7 cellular contexts compared by ENCODE assay signal in the genomic region with DNA sequence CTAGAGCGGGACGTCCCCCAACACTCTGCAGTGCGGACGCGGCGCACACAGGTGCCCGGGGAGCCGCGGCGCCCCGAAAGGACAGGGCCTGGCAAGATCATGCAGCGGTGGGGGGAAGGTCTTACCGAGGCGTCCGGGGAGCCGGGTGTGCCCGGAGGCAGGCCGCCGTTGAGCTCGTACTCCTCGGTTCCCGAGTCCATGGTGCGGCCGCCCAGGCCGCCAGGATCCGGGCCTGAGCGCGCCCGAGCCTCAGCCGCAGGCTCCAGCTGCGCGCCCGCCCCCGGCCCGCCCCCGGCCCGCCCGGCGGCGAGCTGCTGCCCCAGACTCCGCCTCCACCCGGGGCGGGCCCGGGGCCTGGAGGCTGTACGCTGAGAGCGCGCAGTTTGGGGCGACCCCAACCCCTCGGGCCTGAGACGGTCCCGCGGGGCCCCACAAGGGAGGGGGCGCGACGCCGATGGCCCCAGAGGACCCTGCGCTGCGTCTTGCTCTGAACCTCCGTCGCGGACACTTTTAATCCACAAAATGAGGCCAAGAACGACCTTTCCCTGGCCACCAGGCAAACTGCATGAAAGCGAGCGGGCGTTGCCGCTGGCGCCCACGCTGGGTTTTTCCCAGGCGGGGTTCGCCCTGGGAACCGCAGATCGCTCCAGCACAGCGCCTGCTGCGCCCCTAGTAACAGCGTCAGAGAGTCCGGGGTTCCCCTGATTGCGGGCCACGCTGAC. TPM values are rescaled to one million over a fixed set of nuclear protein-coding genes. Genes with fewer than 3 reads are reported as not detected.
DNase-seq lines count a peak whose midpoint lies in the region; ATAC-seq, FAIRE-seq and TF ChIP-seq lines count a peak whose summit lies in the region.

NINJ1 (minus strand) TSS at position 234 of the 722 bp plus-strand sequence; CDS start at position 200, 34 bp downstream.

- H3K27me3 ChIP-seq in bronchial epithelial cell (ENCODE audit: control insufficient read depth, insufficient read depth, low read length): no peaks in the 10 kb centered on the region

- no peaks in the 10 kb centered on the region for H3K36me3 Mint-ChIP-seq in WTC11

- DNase-seq in GM12864 (ENCODE audit: low read depth) (peak; percentile 45), LNCaP clone FGC (ENCODE audit: low read depth) (no peak), WTC11 (ENCODE audit: low spot score) (peak; percentile 62), bronchial epithelial cell (ENCODE audit: low read depth) (peak; percentile 75), kidney (peak; percentile 91)
- DNase-seq in stimulated activated CD4-positive, alpha-beta T cell treated with anti-CD3 and anti-CD28 coated beads, Interleukin-15, amount 100 ng/mL, for 48 hours (ENCODE audit: low read depth in 2 of 2): peak; percentile 63 to 79

- H3K36me3 ChIP-seq in bronchial epithelial cell (ENCODE audit: control insufficient read depth, insufficient read depth, low read length) (peaks cover 7% of the 10 kb centered on the region), kidney (ENCODE audit: control insufficient read depth in 1 of 2, insufficient read depth in 2 of 2, low read length in 2 of 2) (no peaks in the 10 kb centered on the region)

- H3K9me3 ChIP-seq in kidney (ENCODE audit: control insufficient read depth in 1 of 2, low read length in 2 of 2): no peaks in the 10 kb centered on the region

- peaks cover 20% of the 10 kb centered on the region for H3K27me3 Mint-ChIP-seq in WTC11 (ENCODE audit: low read depth)

- peak within 1 kb of the TSS; percentile 81 to 97 for H3K9ac ChIP-seq in kidney (ENCODE audit: low read length in 2 of 2)

- TF ChIP-seq CTCF in GM12864 (IDR thresholded peaks at IDR 0.05; ENCODE audit: low read depth, low read length, missing control alignments) (peak; percentile 2), LNCaP clone FGC (IDR thresholded peaks at IDR 0.05; ENCODE audit: control insufficient read depth, extremely low read depth, insufficient read depth) (no peak), WTC11 (IDR thresholded peaks at IDR 0.05) (no peak), bronchial epithelial cell (IDR thresholded peaks at IDR 0.05; ENCODE audit: insufficient read depth, low read length, severe bottlenecking) (no peak), kidney (IDR thresholded peaks at IDR 0.05; ENCODE audit: borderline replicate concordance, extremely low read depth, insufficient read depth) (no peak)

- FAIRE-seq in bronchial epithelial cell (lab: Jason Lieb, UNC): no peak
- FAIRE-seq in kidney (lab: Jason Lieb, UNC): no peak

- peaks cover 37 to 52% of the 10 kb centered on the region in 2 donors for H3K4me1 ChIP-seq in kidney (ENCODE audit: control insufficient read depth in 1 of 2, insufficient read depth in 1 of 2, low read depth in 1 of 2, low read length in 2 of 2)

- peaks cover 4% of the 10 kb centered on the region for H3K9me3 Mint-ChIP-seq in WTC11

- CTCF ChIA-PET in WTC11 (lab: Charles Lee): interaction anchor here (0.6 to 2.6 kb wide), 14 partner anchors 10 to 171 kb away, joined by 3 to 19 read pairs (median 4); no protein-coding TSS in a partner anchor

- H3K4me1 Mint-ChIP-seq in WTC11: peaks cover 30% of the 10 kb centered on the region

- H3K27ac ChIP-seq in kidney (ENCODE audit: low read depth in 2 of 2, low read length in 2 of 2): peak within 1 kb of the TSS; percentile 97 to 98

- POLR2A ChIA-PET in WTC11 (lab: Charles Lee): interaction anchor here (0.5 to 1.3 kb wide), 4 partner anchors 12 to 191 kb away, joined by 3 to 4 read pairs (median 4); no protein-coding TSS in a partner anchor

- peak; percentile 69 for ATAC-seq in GM21825 (IDR thresholded peaks at IDR 0.05; ENCODE audit: unreplicated experiment)
- peak; percentile 87 for ATAC-seq in WTC11

- H3K4me3 ChIP-seq in GM12864 (ENCODE audit: low read depth, low read length) (peak within 1 kb of the TSS; percentile 72), LNCaP clone FGC (ENCODE audit: low read depth, low read length) (peak within 1 kb of the TSS; percentile 74), bronchial epithelial cell (ENCODE audit: low read depth, low read length) (peak within 1 kb of the TSS; percentile 86), kidney (ENCODE audit: low read length in 2 of 2) (peak within 1 kb of the TSS; percentile 68 to 81)

- intact Hi-C loops in kidney (cut with DNase I): no loop called here

- H3K4me3 Mint-ChIP-seq in WTC11: peak within 1 kb of the TSS; percentile 79

- no peak within 1 kb of the TSS for H3K27ac Mint-ChIP-seq in WTC11

TF ChIP-seq in WTC11, 78 proteins besides CTCF, POLR2A, EP300 and RAD21 (continues in another document):
- TF ChIP-seq SMAD3 (CRISPR knock-in tag; IDR thresholded peaks at IDR 0.05; ENCODE audit: borderline replicate concordance) (no peak), NFYB (CRISPR knock-in tag; conservative IDR thresholded peaks at IDR 0.05; ENCODE audit: low read depth) (no peak), FOXK1 (CRISPR knock-in tag; IDR thresholded peaks at IDR 0.05) (no peak; the same call in 1 of the 2 replicates), MYBL2 (CRISPR knock-in tag; IDR thresholded peaks at IDR 0.05) (0 out of 2 replicates have a peak, but pooled peaks have one; percentile 62), CREB1 (CRISPR knock-in tag; IDR thresholded peaks at IDR 0.05) (no peak), FOXP4 (CRISPR knock-in tag; IDR thresholded peaks at IDR 0.05) (peak; percentile 39; the same call in 1 of the 2 replicates), ZNF317 (CRISPR knock-in tag; IDR thresholded peaks at IDR 0.05; ENCODE audit: borderline replicate concordance, low read depth) (no peak), ETV6 (CRISPR knock-in tag; IDR thresholded peaks at IDR 0.05) (0 out of 2 replicates have a peak, but pooled peaks have one; percentile 10), SP1 (CRISPR knock-in tag; conservative IDR thresholded peaks at IDR 0.05) (peak; percentile 73), ZNF219 (CRISPR knock-in tag; IDR thresholded peaks at IDR 0.05; ENCODE audit: borderline replicate concordance) (no peak), AR (CRISPR knock-in tag; IDR thresholded peaks at IDR 0.05) (no peak)
- TF ChIP-seq, protein P1, sequence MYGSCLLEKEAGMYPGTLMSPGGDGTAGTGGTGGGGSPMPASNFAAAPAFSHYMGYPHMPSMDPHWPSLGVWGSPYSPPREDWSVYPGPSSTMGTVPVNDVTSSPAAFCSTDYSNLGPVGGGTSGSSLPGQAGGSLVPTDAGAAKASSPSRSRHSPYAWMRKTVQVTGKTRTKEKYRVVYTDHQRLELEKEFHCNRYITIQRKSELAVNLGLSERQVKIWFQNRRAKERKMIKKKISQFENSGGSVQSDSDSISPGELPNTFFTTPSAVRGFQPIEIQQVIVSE (CRISPR knock-in tag; IDR thresholded peaks at IDR 0.05; ENCODE audit: borderline replicate concordance): no peak
- TF ChIP-seq, protein P2, sequence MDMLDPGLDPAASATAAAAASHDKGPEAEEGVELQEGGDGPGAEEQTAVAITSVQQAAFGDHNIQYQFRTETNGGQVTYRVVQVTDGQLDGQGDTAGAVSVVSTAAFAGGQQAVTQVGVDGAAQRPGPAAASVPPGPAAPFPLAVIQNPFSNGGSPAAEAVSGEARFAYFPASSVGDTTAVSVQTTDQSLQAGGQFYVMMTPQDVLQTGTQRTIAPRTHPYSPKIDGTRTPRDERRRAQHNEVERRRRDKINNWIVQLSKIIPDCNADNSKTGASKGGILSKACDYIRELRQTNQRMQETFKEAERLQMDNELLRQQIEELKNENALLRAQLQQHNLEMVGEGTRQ (CRISPR knock-in tag; IDR thresholded peaks at IDR 0.05): 0 out of 2 replicates have a peak, but pooled peaks have one; percentile 8

RNA-seq across cellular contexts. Expression of gene NINJ1, which starts in this region (rescaled TPM):
- total RNA-seq in WTC11 (2021) (35.6 to 41.3 TPM (median 37.7 TPM) in 3 replicates), bronchial epithelial cell (13.4 and 15.9 TPM in 2 replicates), kidney (56.3 TPM)
- 149 TPM for polyA plus RNA-seq in kidney (ENCODE audit: insufficient read depth, low read depth, low replicate concordance)
